In the genomic region with DNA sequence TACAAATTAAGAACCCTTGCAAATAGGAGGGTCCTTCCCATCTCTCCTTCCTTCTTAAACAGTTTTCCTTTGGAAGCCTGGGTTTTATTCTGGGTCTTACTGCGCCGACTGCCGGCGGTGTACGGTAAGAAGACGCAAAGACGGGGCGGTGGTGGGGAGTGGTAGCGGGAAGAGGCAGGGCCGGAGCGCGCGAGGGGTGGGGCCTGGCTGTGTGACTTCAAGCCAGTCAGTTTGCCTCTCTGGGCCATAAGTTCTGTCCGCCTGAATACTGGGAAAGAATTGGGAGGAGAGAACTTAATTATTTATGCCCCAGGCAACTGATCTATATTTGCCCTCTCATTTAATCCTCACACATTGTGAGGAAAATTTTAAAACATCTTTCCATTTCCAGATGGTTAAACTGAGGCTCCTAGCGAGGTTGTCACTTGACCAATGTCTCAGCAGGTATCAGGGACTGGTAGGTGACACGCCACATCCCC, we compare ENCODE assay signal across 8 cellular contexts. TPM values are rescaled to one million over a fixed set of nuclear protein-coding genes. Genes with fewer than 3 reads are reported as not detected.
DNase-seq lines count a peak whose midpoint lies in the region; ATAC-seq and TF ChIP-seq lines count a peak whose summit lies in the region.

No MANE protein-coding gene starts in this region.

- no peak for TF ChIP-seq POLR2A in transverse colon (IDR thresholded peaks at IDR 0.05)

- CTCF ChIA-PET in CD4-positive, alpha-beta T cell (lab: Charles Lee): no interaction called here

- H3K4me1 ChIP-seq in SJSA1 (replicated peaks) (0 out of 2 replicates have a peak, but pooled peaks cover 3% of the 10 kb centered on the region), osteoblast (ENCODE audit: insufficient read depth, low read length) (peaks cover 13% of the 10 kb centered on the region), transverse colon (peaks cover 1 to 8% (median 6%) of the 10 kb centered on the region in 4 donors)

- H3K27me3 ChIP-seq in CD4-positive, alpha-beta T cell (ENCODE audit: control insufficient read depth, insufficient read depth, low read length): no peaks in the 10 kb centered on the region
- H3K27me3 ChIP-seq in SJSA1 (replicated peaks) (no peaks in the 10 kb centered on the region), osteoblast (ENCODE audit: insufficient read depth, low read length) (no peaks in the 10 kb centered on the region), transverse colon (no peaks in the 10 kb centered on the region)

- H3K4me2 ChIP-seq in osteoblast (ENCODE audit: insufficient read depth, low read length): peak overlapping the region; percentile 94

- peak; percentile 61 to 74 (median 68) for DNase-seq in CD4-positive, alpha-beta T cell
- DNase-seq in LNCaP clone FGC (ENCODE audit: low read depth): no peak
- DNase-seq in SJSA1 (ENCODE audit: low read depth in 1 of 2, low spot score in 2 of 2): peak; percentile 61 to 82
- DNase-seq in glutamatergic neuron: peak; percentile 83
- DNase-seq in osteoblast (ENCODE audit: insufficient read length, low spot score, missing footprints): peak; percentile 87
- DNase-seq in transverse colon: peak; percentile 87

- peak overlapping the region; percentile 93 for H3K27ac Mint-ChIP-seq in CD4-positive, alpha-beta T cell
- peak overlapping the region; percentile 23 for H3K27ac Mint-ChIP-seq in activated naive CD4-positive, alpha-beta T cell treated with anti-CD3 and anti-CD28 coated beads, Interleukin-2, amount 50 U/mL, for 24 hours
- H3K27ac Mint-ChIP-seq in glutamatergic neuron (ENCODE audit: unreplicated experiment): peak overlapping the region; percentile 28

- peak overlapping the region; percentile 58 for H3K27ac ChIP-seq in CD4-positive, alpha-beta T cell (ENCODE audit: low read depth, low read length)
- H3K27ac ChIP-seq in SJSA1 (peak overlapping the region; percentile 66), osteoblast (ENCODE audit: low read depth, low read length) (peak overlapping the region; percentile 80), transverse colon (peak overlapping the region; percentile 95 to 97 (median 95))

- H3K79me2 ChIP-seq in osteoblast (ENCODE audit: insufficient read depth, low read length): peaks cover 5% of the 10 kb centered on the region

- H4K20me1 ChIP-seq in osteoblast (ENCODE audit: insufficient read depth, low read length): peaks cover under 1% of the 10 kb centered on the region

- WGBS in transverse colon (ENCODE audit: low coverage in 1 of 2), 2 donors: 0 to 44% methylated on average over 1 to 16 of the region's 16 CpGs

- no peaks in the 10 kb centered on the region for H3K9me3 Mint-ChIP-seq in CD4-positive, alpha-beta T cell
- no peaks in the 10 kb centered on the region for H3K9me3 Mint-ChIP-seq in activated naive CD4-positive, alpha-beta T cell treated with anti-CD3 and anti-CD28 coated beads, Interleukin-2, amount 50 U/mL, for 24 hours
- peaks cover 2% of the 10 kb centered on the region for H3K9me3 Mint-ChIP-seq in glutamatergic neuron (ENCODE audit: unreplicated experiment)

- no peak for TF ChIP-seq EP300 in transverse colon (IDR thresholded peaks at IDR 0.05; ENCODE audit: low read depth)

- H2AFZ ChIP-seq in osteoblast (ENCODE audit: low read length): peak overlapping the region; percentile 84

- H3K27me3 Mint-ChIP-seq in CD4-positive, alpha-beta T cell: no peaks in the 10 kb centered on the region
- no peaks in the 10 kb centered on the region for H3K27me3 Mint-ChIP-seq in activated naive CD4-positive, alpha-beta T cell treated with anti-CD3 and anti-CD28 coated beads, Interleukin-2, amount 50 U/mL, for 24 hours
- H3K27me3 Mint-ChIP-seq in glutamatergic neuron (ENCODE audit: unreplicated experiment): peaks cover 1% of the 10 kb centered on the region

- H3K36me3 Mint-ChIP-seq in CD4-positive, alpha-beta T cell (ENCODE audit: low read depth): peaks cover 16% of the 10 kb centered on the region
- H3K36me3 Mint-ChIP-seq in activated naive CD4-positive, alpha-beta T cell treated with anti-CD3 and anti-CD28 coated beads, Interleukin-2, amount 50 U/mL, for 24 hours: peaks cover 4% of the 10 kb centered on the region
- no peaks in the 10 kb centered on the region for H3K36me3 Mint-ChIP-seq in glutamatergic neuron (ENCODE audit: unreplicated experiment)

- peak; percentile 63 for TF ChIP-seq CTCF in CD4-positive, alpha-beta T cell (IDR thresholded peaks at IDR 0.05)
- peak; percentile 57 for TF ChIP-seq CTCF in LNCaP clone FGC (IDR thresholded peaks at IDR 0.05; ENCODE audit: control insufficient read depth, extremely low read depth, insufficient read depth)
- peak; percentile 24 for TF ChIP-seq CTCF in glutamatergic neuron (IDR thresholded peaks at IDR 0.05; ENCODE audit: partially characterized antibody, unreplicated experiment)
- TF ChIP-seq CTCF in osteoblast (IDR thresholded peaks at IDR 0.05; ENCODE audit: extremely low read depth, low read depth, low read length): peak; percentile 52
- peak; percentile 41 to 70 (median 46) for TF ChIP-seq CTCF in transverse colon (IDR thresholded peaks at IDR 0.05)

- no peaks in the 10 kb centered on the region for H3K9me3 ChIP-seq in CD4-positive, alpha-beta T cell (ENCODE audit: control insufficient read depth, low read length)
- H3K9me3 ChIP-seq in SJSA1 (replicated peaks): no peaks in the 10 kb centered on the region
- H3K9me3 ChIP-seq in osteoblast (ENCODE audit: low read depth, low read length): no peaks in the 10 kb centered on the region
- no peaks in the 10 kb centered on the region for H3K9me3 ChIP-seq in transverse colon

- peaks cover 43% of the 10 kb centered on the region for H3K4me1 Mint-ChIP-seq in CD4-positive, alpha-beta T cell (ENCODE audit: low read depth)
- peaks cover 30% of the 10 kb centered on the region for H3K4me1 Mint-ChIP-seq in activated naive CD4-positive, alpha-beta T cell treated with anti-CD3 and anti-CD28 coated beads, Interleukin-2, amount 50 U/mL, for 24 hours
- H3K4me1 Mint-ChIP-seq in glutamatergic neuron (ENCODE audit: low read depth, unreplicated experiment): peaks cover 4% of the 10 kb centered on the region

- H3K36me3 ChIP-seq in SJSA1 (no peaks in the 10 kb centered on the region), osteoblast (ENCODE audit: insufficient read depth, low read length) (no peaks in the 10 kb centered on the region), transverse colon (no peaks in the 10 kb centered on the region)

- POLR2A ChIA-PET in CD4-positive, alpha-beta T cell (lab: Charles Lee): no interaction called here

- intact Hi-C loops in CD4-positive, alpha-beta T cell (cut with DNase I, micrococcal nuclease): loop anchor here (1.0 to 10.0 kb wide), 3 partner anchors 22 to 828 kb away; no protein-coding TSS in a partner anchor
- intact Hi-C loops in transverse colon (cut with DNase I; ENCODE audit: low total_unique reads): no loop called here

- peak overlapping the region; percentile 93 for H3K4me3 Mint-ChIP-seq in CD4-positive, alpha-beta T cell
- peak overlapping the region; percentile 89 for H3K4me3 Mint-ChIP-seq in activated naive CD4-positive, alpha-beta T cell treated with anti-CD3 and anti-CD28 coated beads, Interleukin-2, amount 50 U/mL, for 24 hours
- peak overlapping the region; percentile 95 for H3K4me3 Mint-ChIP-seq in glutamatergic neuron (ENCODE audit: unreplicated experiment)

- peak overlapping the region; percentile 85 for H3K4me3 ChIP-seq in LNCaP clone FGC (ENCODE audit: low read depth, low read length)
- peak overlapping the region; percentile 59 for H3K4me3 ChIP-seq in SJSA1
- H3K4me3 ChIP-seq in osteoblast (ENCODE audit: insufficient read depth, low read length): peak overlapping the region; percentile 72
- peak overlapping the region; percentile 6 to 70 (median 54) for H3K4me3 ChIP-seq in transverse colon

- peak; percentile 53 for ATAC-seq in CD4-positive, alpha-beta T cell (ENCODE audit: poor library complexity)
- peak; percentile 51 for ATAC-seq in GM21423 (IDR thresholded peaks at IDR 0.05; ENCODE audit: unreplicated experiment)

- in situ Hi-C loops in transverse colon (cut with MboI; ENCODE audit: low pct_ligation_motif_present in 1 of 4, low pct_unique_long_range_greater_than_20kb in 1 of 4, low sequenced_read_pairs in 3 of 4): no loop called here

RNA-seq across cellular contexts. Expression of a gene that starts 0.7 kb away (rescaled TPM):
- 1 to 10 TPM; 6.2 to 6.8 TPM for total RNA-seq in CD4-positive, alpha-beta T cell
- total RNA-seq in SJSA1 (2014; rRNA removed; shearing (Covaris generic)): 2.1 and 5.1 TPM in 2 replicates
- total RNA-seq in glutamatergic neuron (ENCODE audit: unreplicated experiment): 20.0 TPM
- total RNA-seq in osteoblast: 12.3 and 13.3 TPM in 2 replicates
- 100 to 1,000 TPM in 1 of 4 donors, 10 to 100 TPM in 3; 13.4 to 141 (median 17.9) TPM for total RNA-seq in transverse colon

RNA-seq across cellular contexts. Expression of a gene that starts 11.0 kb away (rescaled TPM):
- total RNA-seq in CD4-positive, alpha-beta T cell: 100 to 1,000 TPM; 428 to 461 TPM
- 8.1 and 13.3 TPM in 2 replicates for total RNA-seq in SJSA1 (2014; rRNA removed; shearing (Covaris generic))
- 10.2 TPM for total RNA-seq in glutamatergic neuron (ENCODE audit: unreplicated experiment)
- total RNA-seq in osteoblast: 13.6 and 15.9 TPM in 2 replicates
- 10 to 100 TPM; 15.7 to 41.6 (median 23.1) TPM for total RNA-seq in transverse colon

RNA-seq across cellular contexts. Expression of a gene that starts 44.6 kb away (rescaled TPM):
- not detected for total RNA-seq in CD4-positive, alpha-beta T cell
- 0.19 and 0.42 TPM in 2 replicates for total RNA-seq in SJSA1 (2014; rRNA removed; shearing (Covaris generic))
- total RNA-seq in glutamatergic neuron (ENCODE audit: unreplicated experiment): 85.3 TPM
- 1.8 and 2.2 TPM in 2 replicates for total RNA-seq in osteoblast
- 1 to 10 TPM in 2 of 4 donors, under 1 TPM in 2; 0.27 to 5.2 (median 1.1) TPM for total RNA-seq in transverse colon

Comparison
In these comparisons a context has a peak if more than half of its experiments do, and no peak if none do; other contexts are left out.
1. H3K27ac Mint-ChIP-seq: peak in every context shown above with its lines; median percentile 93 in CD4-positive, alpha-beta T cell; 28 in glutamatergic neuron; 23 in activated naive CD4-positive, alpha-beta T cell treated with anti-CD3 and anti-CD28 coated beads, Interleukin-2, amount 50 U/mL, for 24 hours.
2. RNA of a gene that starts 11.0 kb away (total RNA-seq): 428 to 461 TPM in CD4-positive, alpha-beta T cell; 15.7 to 41.6 TPM in transverse colon, 13.6 to 15.9 TPM in osteoblast, 8.1 to 13.3 TPM in SJSA1 and 10.2 TPM in glutamatergic neuron (single experiment); every median in the first group is over 10 times any median in the second.
3. RNA of a gene that starts 44.6 kb away (total RNA-seq): 85.3 TPM in glutamatergic neuron (single experiment); 1.8 to 2.2 TPM in osteoblast, 0.27 to 5.2 TPM in transverse colon, 0.19 to 0.42 TPM in SJSA1 and not detected in CD4-positive, alpha-beta T cell; every median in the first group is over 10 times any median in the second.
4. Peak in every context shown above with its lines, with median percentiles within 50 percentile points of each other: H3K27ac ChIP-seq, H3K4me3 Mint-ChIP-seq, CTCF ChIP-seq and H3K4me3 ChIP-seq.